14 cellular contexts compared by ENCODE assay signal in the genomic region with DNA sequence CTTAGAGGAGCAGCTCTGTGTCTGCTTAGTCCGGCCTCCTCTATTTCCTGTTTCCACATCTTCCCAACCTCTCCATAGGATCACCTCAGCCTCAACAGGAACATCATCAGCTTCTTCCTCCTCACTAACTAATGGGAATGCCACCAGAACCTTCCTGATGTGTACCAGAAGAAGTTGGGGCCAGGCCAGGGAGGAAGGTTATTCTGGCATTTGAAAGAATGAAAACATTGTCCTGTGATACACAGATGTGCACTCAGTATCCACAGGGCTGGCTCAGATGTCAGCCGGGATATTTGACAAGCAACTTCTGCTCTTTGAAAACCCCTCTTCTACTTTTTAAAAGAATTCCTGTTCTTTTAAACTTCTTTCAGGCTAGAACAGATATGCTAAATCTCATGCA.
"Had no signal": no experiment of that assay in that cellular context is flagged by ENCODE, and none has a peak within 500 bp of the region (broad histone marks: within the 10 kb centered on the region; RNA-seq: fewer than 3 reads in every experiment).

No MANE protein-coding gene starts in this region.

- H3K27me3 ChIP-seq: pancreas, upper lobe of left lung had no signal

- FAIRE-seq: pancreas, TTC549 had no signal

- H3K36me3 ChIP-seq: pancreas, suprapubic skin, upper lobe of left lung had no signal

- H3K4me1 ChIP-seq: upper lobe of left lung had no signal

- DNase-seq: activated CD4-positive, alpha-beta T cell treated with anti-CD3 and anti-CD28 coated beads, Interleukin-2, amount 10 ng/mL, durations not matched to agents 7 days and 5 days; activated CD4-positive, CD25-positive, alpha-beta regulatory T cell; activated T-cell treated with anti-CD3 and anti-CD28 coated beads, Interleukin-2, amount 50 U/mL, for 1 hour; amniotic stem cell; dermis blood vessel endothelial cell; pancreas; stimulated activated CD4-positive, alpha-beta T cell treated with anti-CD3 and anti-CD28 coated beads, Interleukin-2, amount 100 ng/mL, for 24 hours; stimulated activated naive CD4-positive, alpha-beta T cell treated with Interleukin-2 at 50 U/mL for 16 hours; T-helper 17 cell; upper lobe of left lung had no signal

- ATAC-seq: left lobe of liver; natural killer cell treated with Interleukin-12 subunit alpha and Interleukin-12 subunit beta and Interleukin-15 and Interleukin-18, amount 100 ng/mL, for 72 hours; pancreas; T-helper 17 cell had no signal

- H3K9me3 ChIP-seq: pancreas, suprapubic skin, upper lobe of left lung had no signal

- H3K4me3 ChIP-seq: pancreas, suprapubic skin, upper lobe of left lung had no signal

- H3K27ac ChIP-seq: pancreas, suprapubic skin, upper lobe of left lung had no signal
